Comparison of ENCODE assay signal across 1 cellular context in the genomic region with DNA sequence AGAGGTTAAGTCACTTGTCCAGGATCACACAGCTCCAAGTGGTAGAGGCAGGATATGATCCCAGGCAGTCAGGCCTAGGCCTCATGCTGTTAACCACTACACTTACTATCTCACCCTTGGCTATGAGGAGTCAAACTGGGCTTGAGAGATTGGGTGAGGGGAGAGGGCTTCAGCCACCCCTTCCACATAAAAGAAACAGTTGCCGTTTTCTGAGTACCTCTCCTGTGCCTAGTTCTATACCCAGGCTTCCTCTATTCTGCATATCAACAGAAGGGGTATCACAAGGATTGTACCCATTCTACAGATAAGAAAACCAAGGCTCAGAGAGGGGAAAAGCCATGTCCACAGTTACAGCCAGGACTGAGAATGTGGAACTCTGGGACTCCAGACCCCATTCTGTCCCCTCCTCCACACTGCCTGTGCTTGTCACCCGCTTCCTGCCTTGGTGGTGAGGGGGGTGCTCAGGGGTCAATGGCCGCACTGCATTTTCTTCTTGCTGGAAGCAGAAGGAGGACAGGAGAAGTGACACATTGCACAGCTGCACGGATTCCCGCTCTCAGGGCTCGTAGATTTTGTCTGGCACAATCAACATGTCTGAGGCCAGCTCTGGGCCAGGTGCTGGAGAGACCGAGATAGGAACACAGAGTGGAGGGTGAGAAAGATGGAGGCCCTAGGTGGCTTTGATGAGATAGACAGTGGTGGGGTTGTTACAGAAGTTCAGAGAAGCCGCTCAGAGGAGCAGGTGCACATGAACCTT.
TF ChIP-seq lines count a peak whose summit lies in the region.

No MANE protein-coding gene starts in this region.

TF ChIP-seq in HepG2, 621 proteins besides CTCF, POLR2A, EP300 and RAD21 (continued from another document):
- TF ChIP-seq BCLAF1 (IDR thresholded peaks at IDR 0.05) = no peak
- TF ChIP-seq HNF4A (CRISPR knock-in tag; IDR thresholded peaks at IDR 0.05) = no peak
- TF ChIP-seq, protein P1, sequence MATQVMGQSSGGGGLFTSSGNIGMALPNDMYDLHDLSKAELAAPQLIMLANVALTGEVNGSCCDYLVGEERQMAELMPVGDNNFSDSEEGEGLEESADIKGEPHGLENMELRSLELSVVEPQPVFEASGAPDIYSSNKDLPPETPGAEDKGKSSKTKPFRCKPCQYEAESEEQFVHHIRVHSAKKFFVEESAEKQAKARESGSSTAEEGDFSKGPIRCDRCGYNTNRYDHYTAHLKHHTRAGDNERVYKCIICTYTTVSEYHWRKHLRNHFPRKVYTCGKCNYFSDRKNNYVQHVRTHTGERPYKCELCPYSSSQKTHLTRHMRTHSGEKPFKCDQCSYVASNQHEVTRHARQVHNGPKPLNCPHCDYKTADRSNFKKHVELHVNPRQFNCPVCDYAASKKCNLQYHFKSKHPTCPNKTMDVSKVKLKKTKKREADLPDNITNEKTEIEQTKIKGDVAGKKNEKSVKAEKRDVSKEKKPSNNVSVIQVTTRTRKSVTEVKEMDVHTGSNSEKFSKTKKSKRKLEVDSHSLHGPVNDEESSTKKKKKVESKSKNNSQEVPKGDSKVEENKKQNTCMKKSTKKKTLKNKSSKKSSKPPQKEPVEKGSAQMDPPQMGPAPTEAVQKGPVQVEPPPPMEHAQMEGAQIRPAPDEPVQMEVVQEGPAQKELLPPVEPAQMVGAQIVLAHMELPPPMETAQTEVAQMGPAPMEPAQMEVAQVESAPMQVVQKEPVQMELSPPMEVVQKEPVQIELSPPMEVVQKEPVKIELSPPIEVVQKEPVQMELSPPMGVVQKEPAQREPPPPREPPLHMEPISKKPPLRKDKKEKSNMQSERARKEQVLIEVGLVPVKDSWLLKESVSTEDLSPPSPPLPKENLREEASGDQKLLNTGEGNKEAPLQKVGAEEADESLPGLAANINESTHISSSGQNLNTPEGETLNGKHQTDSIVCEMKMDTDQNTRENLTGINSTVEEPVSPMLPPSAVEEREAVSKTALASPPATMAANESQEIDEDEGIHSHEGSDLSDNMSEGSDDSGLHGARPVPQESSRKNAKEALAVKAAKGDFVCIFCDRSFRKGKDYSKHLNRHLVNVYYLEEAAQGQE (IDR thresholded peaks at IDR 0.05; ENCODE audit: borderline replicate concordance in 1 of 2, low read depth in 1 of 2, low read length in 2 of 2) = no peak
- no peak for TF ChIP-seq TBL1XR1 (IDR thresholded peaks at IDR 0.05; ENCODE audit: borderline replicate concordance, low read length, partially characterized antibody)
- TF ChIP-seq SYNCRIP (IDR thresholded peaks at IDR 0.05; ENCODE audit: insufficient read depth, low read depth, low read length) = no peak
- no peak for TF ChIP-seq ZNF605 (CRISPR knock-in tag; IDR thresholded peaks at IDR 0.05)
- no peak for TF ChIP-seq LCORL (IDR thresholded peaks at IDR 0.05)
- no peak for TF ChIP-seq LCORL (CRISPR knock-in tag; IDR thresholded peaks at IDR 0.05)
- no peak for TF ChIP-seq ZNF597 (CRISPR knock-in tag; IDR thresholded peaks at IDR 0.05)
